In genomic region chr17:76382305-76382802, GRCh38 we compare ENCODE assay signal across 8 cellular contexts. TPM values are rescaled to one million over a fixed set of nuclear protein-coding genes. Genes with fewer than 3 reads are reported as not detected.
A peak's percentile ranks its signal among the peaks of the same experiment; 100 is the strongest.
DNase-seq lines count a peak whose midpoint lies in the region; ATAC-seq and TF ChIP-seq lines count a peak whose summit lies in the region.

No MANE protein-coding gene starts in this region.

- no peak overlapping the region for H4K91ac ChIP-seq in H9 (ENCODE audit: insufficient read length, low read depth, low read length)

- TF ChIP-seq POLR2A in heart left ventricle (IDR thresholded peaks at IDR 0.05) = no peak

- intact Hi-C loops in heart left ventricle (cut with DNase I) = no loop called here

- H3K14ac ChIP-seq in H9 (ENCODE audit: insufficient read depth, low read length) = no peak overlapping the region

- TF ChIP-seq CTCF in H9 (conservative IDR thresholded peaks at IDR 0.05) (no peak), heart left ventricle (IDR thresholded peaks at IDR 0.05) (no peak), GM10248 (IDR thresholded peaks at IDR 0.05; ENCODE audit: control extremely low read depth, extremely low read depth, low read depth, missing control alignments) (no peak)

- no peak overlapping the region for H3K18ac ChIP-seq in H9 (ENCODE audit: insufficient read length, low read depth, low read length)

- no peak overlapping the region for H2AK5ac ChIP-seq in H9 (ENCODE audit: insufficient read length, low read length)

- peaks cover 13 to 27% of the 10 kb centered on the region in 2 experiments for H3K4me1 Mint-ChIP-seq in H9
- peaks cover 20% of the 10 kb centered on the region for H3K4me1 Mint-ChIP-seq in activated T-cell treated with anti-CD3 and anti-CD28 coated beads, Interleukin-2, amount 50 U/mL, for 24 hours (ENCODE audit: low read depth)

- H2BK15ac ChIP-seq in H9 (ENCODE audit: low read depth, low read length) = no peak overlapping the region

- no peak overlapping the region for H3K56ac ChIP-seq in H9 (ENCODE audit: insufficient read length, low read depth, low read length)

- H2AFZ ChIP-seq in H9 (ENCODE audit: low read length) = no peak overlapping the region

- no peak overlapping the region for H3K27ac ChIP-seq in H9 (ENCODE audit: insufficient read length, low read depth, low read length)
- peak overlapping the region in 11 of 12 donors; percentile 38 to 95 (median 84) for H3K27ac ChIP-seq in heart left ventricle

- H3T11ph ChIP-seq in H9 (ENCODE audit: low read length) = no peak overlapping the region

- no peak overlapping the region for H3K9ac ChIP-seq in H9 (ENCODE audit: extremely low read depth, insufficient read length, low read length)

- no peak overlapping the region for H2BK20ac ChIP-seq in H9 (ENCODE audit: low read depth, low read length, poor library complexity, severe bottlenecking)

- H2BK5ac ChIP-seq in H9 (ENCODE audit: insufficient read length, low read length) = no peak overlapping the region

- DNase-seq in H9 (peak; percentile 82), heart left ventricle (peak in 2 of 5 donors; percentile 52), retina (peak; percentile 76), GM10248 (ENCODE audit: extremely low spot score) (no peak), mesenteric fat pad (ENCODE audit: low spot score) (no peak)
- DNase-seq in activated T-cell treated with anti-CD3 and anti-CD28 coated beads, Interleukin-2, amount 50 U/mL, for 24 hours = peak; percentile 48

- H3K79me2 ChIP-seq in H9 (ENCODE audit: insufficient read depth, low read length) = no peaks in the 10 kb centered on the region

- POLR2A ChIA-PET in GM10248 (lab: Yijun Ruan, JAX) = no interaction called here

- H3K27me3 Mint-ChIP-seq in H9 (ENCODE audit: low read depth) = peaks cover 69% of the 10 kb centered on the region
- H3K27me3 Mint-ChIP-seq in activated T-cell treated with anti-CD3 and anti-CD28 coated beads, Interleukin-2, amount 50 U/mL, for 24 hours = no peaks in the 10 kb centered on the region

- no CpG with 5 or more reads among the region's 21 CpGs for WGBS in H9 (ENCODE audit: extremely low coverage, insufficient read length, low lambda C conversion rate)
- WGBS in heart left ventricle, 4 donors = 42 to 60% (median 49%) methylated on average over 21 of the region's 21 CpGs

- no peaks in the 10 kb centered on the region; a peak in 2 of 5 replicates for H3K9me3 Mint-ChIP-seq in H9
- H3K9me3 Mint-ChIP-seq in activated T-cell treated with anti-CD3 and anti-CD28 coated beads, Interleukin-2, amount 50 U/mL, for 24 hours = no peaks in the 10 kb centered on the region

- peaks cover 16% of the 10 kb centered on the region; the same call in 1 of the 2 replicates for H3K27me3 ChIP-seq in H9 (ENCODE audit: insufficient read depth, low read length)
- no peaks in the 10 kb centered on the region for H3K27me3 ChIP-seq in heart left ventricle

- no peak overlapping the region for H2BK12ac ChIP-seq in H9 (ENCODE audit: insufficient read length, low read depth, low read length)

- no peak overlapping the region for H3K4ac ChIP-seq in H9 (ENCODE audit: low read depth, low read length)

- ATAC-seq in heart left ventricle (no peak), esophagus mucosa (no peak), GM21390 (IDR thresholded peaks at IDR 0.05; ENCODE audit: unreplicated experiment) (no peak)

- no peak overlapping the region for H3K23ac ChIP-seq in H9 (ENCODE audit: insufficient read length, low read depth, low read length)

- H4K8ac ChIP-seq in H9 (replicated peaks; ENCODE audit: insufficient read length, low read depth, low read length) = no peak overlapping the region

- peaks cover 0 to 2% (median 0%) of the 10 kb centered on the region in 3 experiments; a peak in 2 of 7 replicates for H3K36me3 Mint-ChIP-seq in H9 (ENCODE audit: insufficient read depth in 1 of 3, low read depth in 3 of 3)
- peaks cover 9% of the 10 kb centered on the region for H3K36me3 Mint-ChIP-seq in activated T-cell treated with anti-CD3 and anti-CD28 coated beads, Interleukin-2, amount 50 U/mL, for 24 hours (ENCODE audit: low read depth)

- CTCF ChIA-PET in GM10248 (lab: Yijun Ruan, JAX) = interaction anchor here (1.9 to 5.9 kb wide), 5 partner anchors 12 to 80 kb away, joined by 4 to 59 read pairs (median 6); no protein-coding TSS in a partner anchor

- H3K4me1 ChIP-seq in H9 (ENCODE audit: insufficient read depth, low read length) (0 out of 2 replicates have a peak, but pooled peaks cover 2% of the 10 kb centered on the region), heart left ventricle (peaks cover 0 to 44% (median 29%) of the 10 kb centered on the region in 12 donors)

- H3K4me3 ChIP-seq in heart left ventricle = peak overlapping the region; percentile 47 to 76 (median 66)

- no peaks in the 10 kb centered on the region for H4K20me1 ChIP-seq in H9 (ENCODE audit: control insufficient read depth, insufficient read depth, insufficient read length)

- H3K9me3 ChIP-seq in H9 (ENCODE audit: control insufficient read depth, low read depth, low read length) = no peaks in the 10 kb centered on the region
- no peaks in the 10 kb centered on the region for H3K9me3 ChIP-seq in heart left ventricle

- H3K23me2 ChIP-seq in H9 (ENCODE audit: insufficient read length, low read depth, low read length, poor library complexity, severe bottlenecking) = peaks cover 17% of the 10 kb centered on the region

- H3K36me3 ChIP-seq in heart left ventricle = peaks cover 0 to 8% (median 0%) of the 10 kb centered on the region in 9 donors

- peak overlapping the region; percentile 79 for H3K4me2 ChIP-seq in H9 (ENCODE audit: insufficient read depth, insufficient read length, low read length)

- H4K5ac ChIP-seq in H9 (ENCODE audit: insufficient read length, low read depth, low read length) = no peak overlapping the region

- H3K27ac Mint-ChIP-seq in H9 = peak overlapping the region in 1 of 3 experiments; percentile 53; a peak in 2 of 7 replicates
- peak overlapping the region; percentile 82 for H3K27ac Mint-ChIP-seq in activated T-cell treated with anti-CD3 and anti-CD28 coated beads, Interleukin-2, amount 50 U/mL, for 24 hours

- H2BK120ac ChIP-seq in H9 (ENCODE audit: low read depth, low read length, poor library complexity, severe bottlenecking) = no peak overlapping the region

- H3K79me1 ChIP-seq in H9 (ENCODE audit: insufficient read depth, low read depth, low read length, poor library complexity, severe bottlenecking) = no peaks in the 10 kb centered on the region

- H3K4me3 Mint-ChIP-seq in H9 = peak overlapping the region; percentile 81 to 96
- H3K4me3 Mint-ChIP-seq in activated T-cell treated with anti-CD3 and anti-CD28 coated beads, Interleukin-2, amount 50 U/mL, for 24 hours = peak overlapping the region; percentile 79

RNA-seq across cellular contexts. Expression of gene SPHK1, which starts 2.1 kb away (rescaled TPM):
- total RNA-seq in H9 (2021) = 1.4 and 1.8 TPM in 2 replicates
- total RNA-seq in heart left ventricle = 10 to 100 TPM in 3 of 9 donors, 1 to 10 TPM in 6; 2.6 to 13.8 (median 4.6) TPM
- polyA plus RNA-seq in heart left ventricle = 10 to 100 TPM in 1 of 2 donors, 1 to 10 TPM in 1; 2.6 to 20.5 TPM
- 13.1 TPM for total RNA-seq in esophagus mucosa
- 26.5 TPM for total RNA-seq in mesenteric fat pad

RNA-seq across cellular contexts. Expression of gene PRPSAP1, which starts 28.6 kb away (rescaled TPM):
- total RNA-seq in H9 (2021) (38.4 and 40.2 TPM in 2 replicates), heart left ventricle (10 to 100 TPM; 28.2 to 39.7 (median 30.9) TPM), esophagus mucosa (42.0 TPM), mesenteric fat pad (38.2 TPM)
- polyA plus RNA-seq in heart left ventricle = 10 to 100 TPM; 22.7 to 36.1 TPM

Comparison
In these comparisons a context has a peak if more than half of its experiments do, and no peak if none do; other contexts are left out.
1. DNase-seq: peak in H9 (single experiment), activated T-cell treated with anti-CD3 and anti-CD28 coated beads, Interleukin-2, amount 50 U/mL, for 24 hours (single experiment) and retina (single experiment); none in GM10248 (single experiment) and mesenteric fat pad (single experiment).